ENCODE assay signal across 19 cellular contexts in genomic region chr11:68543594-68543993, GRCh38.
DNase-seq lines count a peak whose midpoint lies in the region; ATAC-seq, FAIRE-seq and TF ChIP-seq lines count a peak whose summit lies in the region.
"Had no signal": no experiment of that assay in that cellular context is flagged by ENCODE, and none has a peak within 500 bp of the region (broad histone marks: within the 10 kb centered on the region; RNA-seq: fewer than 3 reads in every experiment).

No MANE protein-coding gene starts in this region.

- BruUV-seq in MCF 10A (replicated peaks; lab: Mats Ljungman, UMichigan) = no TSS peak

- no peaks in the 10 kb centered on the region for H3K27me3 ChIP-seq in breast epithelium
- H3K27me3 ChIP-seq: gastroesophageal sphincter had no signal

- intact Hi-C loops in MCF 10A (cut with micrococcal nuclease) (no loop called here), breast epithelium (cut with DNase I; ENCODE audit: low total_unique reads) (no loop called here)

- H3K27ac ChIP-seq in breast epithelium = peak overlapping the region in 1 of 2 donors; percentile 25
- H3K27ac ChIP-seq: WERI-Rb-1 had no signal

- H3K9me3 Mint-ChIP-seq in MCF 10A (ENCODE audit: unreplicated experiment) = no peaks in the 10 kb centered on the region
- H3K9me3 Mint-ChIP-seq in activated naive CD8-positive, alpha-beta T cell treated with anti-CD3 and anti-CD28 coated beads, Interleukin-2, amount 50 U/mL, for 24 hours = no peaks in the 10 kb centered on the region
- H3K9me3 Mint-ChIP-seq in naive thymus-derived CD8-positive, alpha-beta T cell = no peaks in the 10 kb centered on the region
- H3K9me3 Mint-ChIP-seq in type B pancreatic cell = no peaks in the 10 kb centered on the region

- no peaks in the 10 kb centered on the region for H3K36me3 ChIP-seq in breast epithelium

- ATAC-seq in activated naive CD8-positive, alpha-beta T cell treated with anti-CD3 and anti-CD28 coated beads, Interleukin-2, amount 50 U/mL, for 24 hours = no peak
- ATAC-seq in naive thymus-derived CD8-positive, alpha-beta T cell = no peak
- ATAC-seq: gastroesophageal sphincter, GM12878, HepG2 had no signal

- H3K4me3 ChIP-seq in breast epithelium = no peak overlapping the region
- H3K4me3 ChIP-seq: gastroesophageal sphincter, GM12878 had no signal

- H3K4me3 Mint-ChIP-seq in MCF 10A (ENCODE audit: unreplicated experiment) = no peak overlapping the region
- H3K4me3 Mint-ChIP-seq in activated naive CD8-positive, alpha-beta T cell treated with anti-CD3 and anti-CD28 coated beads, Interleukin-2, amount 50 U/mL, for 24 hours = no peak overlapping the region
- H3K4me3 Mint-ChIP-seq in naive thymus-derived CD8-positive, alpha-beta T cell = peak overlapping the region in 1 of 10 donors; percentile 24
- no peak overlapping the region for H3K4me3 Mint-ChIP-seq in type B pancreatic cell

- H3K4me1 ChIP-seq in breast epithelium = no peaks in the 10 kb centered on the region

- peak overlapping the region; percentile 74 for H3K27ac Mint-ChIP-seq in MCF 10A (ENCODE audit: low read depth, unreplicated experiment)
- H3K27ac Mint-ChIP-seq in activated naive CD8-positive, alpha-beta T cell treated with anti-CD3 and anti-CD28 coated beads, Interleukin-2, amount 50 U/mL, for 24 hours = peak overlapping the region; percentile 19
- peak overlapping the region; percentile 22 to 82 (median 72) for H3K27ac Mint-ChIP-seq in naive thymus-derived CD8-positive, alpha-beta T cell
- H3K27ac Mint-ChIP-seq in type B pancreatic cell = peak overlapping the region; percentile 63

- TF ChIP-seq CTCF in MCF 10A (IDR thresholded peaks at IDR 0.05; ENCODE audit: unreplicated experiment) (no peak), breast epithelium (IDR thresholded peaks at IDR 0.05) (no peak), type B pancreatic cell (conservative IDR thresholded peaks at IDR 0.05) (no peak)

- no peak for FAIRE-seq in RCC 7860 (lab: Jason Lieb, UNC)
- FAIRE-seq: endothelial cell of umbilical vein, GM12878, HepG2 had no signal

- no peaks in the 10 kb centered on the region for H3K9me3 ChIP-seq in breast epithelium
- H3K9me3 ChIP-seq: gastroesophageal sphincter had no signal

- H3K27me3 Mint-ChIP-seq in MCF 10A (ENCODE audit: insufficient read depth, unreplicated experiment) (no peaks in the 10 kb centered on the region), type B pancreatic cell (no peaks in the 10 kb centered on the region)
- H3K27me3 Mint-ChIP-seq in activated naive CD8-positive, alpha-beta T cell treated with anti-CD3 and anti-CD28 coated beads, Interleukin-2, amount 50 U/mL, for 24 hours = no peaks in the 10 kb centered on the region
- no peaks in the 10 kb centered on the region for H3K27me3 Mint-ChIP-seq in naive thymus-derived CD8-positive, alpha-beta T cell

- H3K4me1 Mint-ChIP-seq in MCF 10A (ENCODE audit: insufficient read depth, unreplicated experiment) (peaks cover 18% of the 10 kb centered on the region), type B pancreatic cell (ENCODE audit: unreplicated experiment) (peaks cover 36% of the 10 kb centered on the region)
- H3K4me1 Mint-ChIP-seq in activated naive CD8-positive, alpha-beta T cell treated with anti-CD3 and anti-CD28 coated beads, Interleukin-2, amount 50 U/mL, for 24 hours = peaks cover 66% of the 10 kb centered on the region
- H3K4me1 Mint-ChIP-seq in naive thymus-derived CD8-positive, alpha-beta T cell = peaks cover 49 to 88% (median 81%) of the 10 kb centered on the region in 4 donors

- CTCF ChIA-PET in MCF 10A (lab: Yijun Ruan, JAX) = no interaction called here

- DNase-seq in MCF 10A (ENCODE audit: unreplicated experiment) (no peak), breast epithelium (ENCODE audit: low spot score in 2 of 2) (no peak), type B pancreatic cell (ENCODE audit: extremely low spot score, unreplicated experiment) (no peak), RCC 7860 (ENCODE audit: low spot score) (no peak), NK-92 (lab: John Stamatoyannopoulos, UW; ENCODE audit: unreplicated experiment) (no peak), A172 (ENCODE audit: low spot score) (no peak)
- no peak for DNase-seq in activated naive CD8-positive, alpha-beta T cell treated with anti-CD3 and anti-CD28 coated beads, Interleukin-2, amount 50 U/mL, for 24 hours
- no peak for DNase-seq in naive thymus-derived CD8-positive, alpha-beta T cell
- DNase-seq: Calu3; H7; mammary epithelial cell; NCI-H774; stimulated activated CD4-positive, alpha-beta T cell treated with anti-CD3 and anti-CD28 coated beads, Interleukin-4, amount 100 ng/mL, for 1 hour; stimulated activated CD8-positive, alpha-beta memory T cell treated with anti-CD3 and anti-CD28 coated beads, Interleukin-4, amount 100 ng/mL, for 48 hours; WERI-Rb-1 had no signal

- no peak for TF ChIP-seq POLR2A in breast epithelium (IDR thresholded peaks at IDR 0.05)

- POLR2A ChIA-PET in MCF 10A (lab: Yijun Ruan, JAX) = interaction anchor here (1.5 kb wide), 1 partner anchor 8 kb away, joined by 3 read pairs; no protein-coding TSS in a partner anchor
- POLR2A ChIA-PET in naive thymus-derived CD8-positive, alpha-beta T cell (lab: Charles Lee) = no interaction called here

- H3K36me3 Mint-ChIP-seq in MCF 10A (ENCODE audit: insufficient read depth, unreplicated experiment) = peaks cover 75% of the 10 kb centered on the region
- peaks cover 72% of the 10 kb centered on the region for H3K36me3 Mint-ChIP-seq in activated naive CD8-positive, alpha-beta T cell treated with anti-CD3 and anti-CD28 coated beads, Interleukin-2, amount 50 U/mL, for 24 hours (ENCODE audit: low read depth)
- peaks cover 10 to 95% (median 35%) of the 10 kb centered on the region in 3 donors for H3K36me3 Mint-ChIP-seq in naive thymus-derived CD8-positive, alpha-beta T cell
- H3K36me3 Mint-ChIP-seq in type B pancreatic cell = peaks cover 70% of the 10 kb centered on the region

Comparison
In these comparisons a context has a peak if more than half of its experiments do, and no peak if none do; other contexts are left out.
1. H3K27ac Mint-ChIP-seq: peak in every context shown above with its lines; median percentile 74 in MCF 10A; 72 in naive thymus-derived CD8-positive, alpha-beta T cell; 63 in type B pancreatic cell; 19 in activated naive CD8-positive, alpha-beta T cell treated with anti-CD3 and anti-CD28 coated beads, Interleukin-2, amount 50 U/mL, for 24 hours.